Comparison of ENCODE assay signal across 7 cellular contexts in genomic region chr3:143529018-143529478, GRCh38.
DNase-seq lines count a peak whose midpoint lies in the region; ATAC-seq, FAIRE-seq and TF ChIP-seq lines count a peak whose summit lies in the region.

No MANE protein-coding gene starts in this region.

- peak overlapping the region; percentile 6 for H3K27ac Mint-ChIP-seq in central memory CD8-positive, alpha-beta T cell (ENCODE audit: low read depth)

- in situ Hi-C loops in gastrocnemius medialis (cut with MboI; ENCODE audit: low sequenced_read_pairs in 4 of 4), result no loop called here

- H3K4me1 Mint-ChIP-seq in central memory CD8-positive, alpha-beta T cell, result no peaks in the 10 kb centered on the region

- no peaks in the 10 kb centered on the region for H3K4me1 ChIP-seq in gastrocnemius medialis
- H3K4me1 ChIP-seq in vagina, result peaks cover 29% of the 10 kb centered on the region

- TF ChIP-seq POLR2A in gastrocnemius medialis (IDR thresholded peaks at IDR 0.05) (no peak), vagina (IDR thresholded peaks at IDR 0.05) (no peak)

- TF ChIP-seq CTCF in gastrocnemius medialis (IDR thresholded peaks at IDR 0.05 in 4 of 5, conservative IDR thresholded peaks at IDR 0.05 in 1 of 5) (no peak), vagina (IDR thresholded peaks at IDR 0.05) (no peak)

- intact Hi-C loops in gastrocnemius medialis (cut with DNase I; ENCODE audit: low total_unique reads) (no loop called here), vagina (cut with DNase I) (no loop called here), posterior vena cava (cut with DNase I) (no loop called here)

- peak; percentile 75 for ATAC-seq in HG02943 (IDR thresholded peaks at IDR 0.05; ENCODE audit: low read depth, unreplicated experiment)
- peak; percentile 65 for ATAC-seq in central memory CD8-positive, alpha-beta T cell (replicated peaks; ENCODE audit: extremely low read depth, poor library complexity, severe bottlenecking)
- peak; percentile 14 to 16 for ATAC-seq in gastrocnemius medialis

- no peak overlapping the region for H3K27ac ChIP-seq in gastrocnemius medialis
- no peak overlapping the region for H3K27ac ChIP-seq in vagina

- no peaks in the 10 kb centered on the region for H3K36me3 ChIP-seq in gastrocnemius medialis
- no peaks in the 10 kb centered on the region for H3K36me3 ChIP-seq in vagina

- H3K9me3 ChIP-seq in gastrocnemius medialis (no peaks in the 10 kb centered on the region), vagina (no peaks in the 10 kb centered on the region)

- H3K4me3 ChIP-seq in gastrocnemius medialis (no peak overlapping the region), vagina (no peak overlapping the region)

- DNase-seq in GM19239 (ENCODE audit: insufficient read length, low spot score) (no peak), gastrocnemius medialis (peak in 1 of 2 donors; percentile 27), NCI-H128 (lab: John Stamatoyannopoulos, UW; ENCODE audit: unreplicated experiment) (no peak), vagina (ENCODE audit: extremely low spot score in 2 of 2) (no peak), posterior vena cava (ENCODE audit: low spot score) (no peak)
- no peak for DNase-seq in central memory CD8-positive, alpha-beta T cell (ENCODE audit: low spot score in 2 of 2)

- H3K4me3 Mint-ChIP-seq in central memory CD8-positive, alpha-beta T cell, result no peak overlapping the region

- H3K36me3 Mint-ChIP-seq in central memory CD8-positive, alpha-beta T cell (ENCODE audit: insufficient read depth), result no peaks in the 10 kb centered on the region

- H3K9me3 Mint-ChIP-seq in central memory CD8-positive, alpha-beta T cell, result no peaks in the 10 kb centered on the region

- H3K27me3 Mint-ChIP-seq in central memory CD8-positive, alpha-beta T cell, result no peaks in the 10 kb centered on the region

- H3K27me3 ChIP-seq in gastrocnemius medialis (no peaks in the 10 kb centered on the region), vagina (no peaks in the 10 kb centered on the region)

- FAIRE-seq in GM19239 (lab: Jason Lieb, UNC), result peak; percentile 71

Comparison
In these comparisons a context has a peak if more than half of its experiments do, and no peak if none do; other contexts are left out.
1. ATAC-seq: peak in every context shown above with its lines; median percentile 75 in HG02943; 65 in central memory CD8-positive, alpha-beta T cell; 15 in gastrocnemius medialis.